ENCODE assay signal across 8 cellular contexts in the genomic region with DNA sequence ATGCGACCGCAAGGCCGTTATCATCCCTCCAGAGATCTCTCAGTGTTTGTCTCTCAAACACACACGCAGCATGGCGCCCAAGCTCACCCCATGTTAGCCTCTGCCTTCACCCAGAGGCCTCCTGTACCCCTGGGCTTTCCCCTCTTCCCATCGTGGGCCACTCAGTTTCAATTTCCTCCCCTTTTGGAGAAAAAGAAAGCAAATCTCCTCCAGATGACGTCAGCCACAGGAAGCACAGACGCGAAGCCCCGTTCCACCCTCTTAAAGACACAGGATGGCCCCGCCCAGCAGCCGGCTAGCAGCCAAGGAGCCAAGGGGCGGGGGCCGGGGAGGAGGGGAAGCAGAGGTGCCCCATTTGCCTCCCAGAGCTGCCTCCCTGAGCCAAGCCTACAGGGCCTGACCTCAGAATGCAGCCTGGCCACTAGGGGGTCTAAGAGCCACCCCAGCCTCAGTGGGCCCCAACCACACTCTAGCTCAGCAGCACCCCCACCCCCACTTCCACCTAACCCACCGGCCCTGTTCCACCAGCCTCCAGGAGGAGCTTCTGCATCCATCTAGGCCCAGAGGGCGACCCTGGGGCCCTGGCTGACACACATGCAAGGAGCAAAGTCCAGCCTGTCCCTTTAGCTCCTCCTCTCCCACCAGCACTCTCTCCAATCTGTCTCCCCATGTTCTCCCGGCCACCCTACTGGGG. TPM values are rescaled to one million over a fixed set of nuclear protein-coding genes. Genes with fewer than 3 reads are reported as not detected.
DNase-seq lines count a peak whose midpoint lies in the region; ATAC-seq, FAIRE-seq and TF ChIP-seq lines count a peak whose summit lies in the region.

No MANE protein-coding gene starts in this region.

- H3K4me1 Mint-ChIP-seq in activated T-helper 1 cell treated with anti-CD3 and anti-CD28 coated beads, Interleukin-12 subunit alpha, Interleukin-12 subunit beta, Interleukin-2, Interleukin-4 antibody, amounts not matched to agents 30 ng/mL and 10 ng/mL and 1 ng/mL, durations not matched to agents 14 hours and 24 hours and 36 hours (ENCODE audit: low read depth), result peaks cover 64% of the 10 kb centered on the region
- peaks cover 41 to 75% (median 64%) of the 10 kb centered on the region in 7 donors for H3K4me1 Mint-ChIP-seq in naive thymus-derived CD4-positive, alpha-beta T cell
- peaks cover 54% of the 10 kb centered on the region for H3K4me1 Mint-ChIP-seq in stimulated activated memory B cell treated with anti-CD40 and anti-IgM and Interleukin-4, amounts not matched to agents 10 μg/mL and 1 μg/mL and 100 μg/mL, for 72 hours

- TF ChIP-seq CTCF in fibroblast of mammary gland (conservative IDR thresholded peaks at IDR 0.05; ENCODE audit: control insufficient read depth, insufficient read depth, low read depth, low read length), result no peak

- peaks cover 46 to 54% of the 10 kb centered on the region in 2 donors for H3K4me1 ChIP-seq in naive thymus-derived CD4-positive, alpha-beta T cell (ENCODE audit: control insufficient read depth in 2 of 2, insufficient read depth in 2 of 2, low read length in 2 of 2)

- H3K27ac ChIP-seq in naive thymus-derived CD4-positive, alpha-beta T cell (ENCODE audit: low read depth, low read length), result peak overlapping the region; percentile 95

- POLR2A ChIA-PET in naive thymus-derived CD4-positive, alpha-beta T cell (lab: Charles Lee), result interaction anchor here (0.5 to 3.9 kb wide), 25 partner anchors 9 to 85 kb away, joined by 3 to 28 read pairs (median 5); partner anchors contain the start of genes ATRIP, CCDC51, PFKFB4 and SHISA5

- peaks cover 0 to 23% (median 0%) of the 10 kb centered on the region in 3 experiments for H3K36me3 ChIP-seq in naive thymus-derived CD4-positive, alpha-beta T cell (ENCODE audit: control insufficient read depth in 2 of 3, insufficient read depth in 3 of 3, low read length in 3 of 3)

- no peaks in the 10 kb centered on the region for H3K27me3 Mint-ChIP-seq in activated T-helper 1 cell treated with anti-CD3 and anti-CD28 coated beads, Interleukin-12 subunit alpha, Interleukin-12 subunit beta, Interleukin-2, Interleukin-4 antibody, amounts not matched to agents 30 ng/mL and 10 ng/mL and 1 ng/mL, durations not matched to agents 14 hours and 24 hours and 36 hours (ENCODE audit: insufficient read depth)
- peaks cover 0 to 2% (median 0%) of the 10 kb centered on the region in 5 donors for H3K27me3 Mint-ChIP-seq in naive thymus-derived CD4-positive, alpha-beta T cell
- H3K27me3 Mint-ChIP-seq in stimulated activated memory B cell treated with anti-CD40 and anti-IgM and Interleukin-4, amounts not matched to agents 10 μg/mL and 1 μg/mL and 100 μg/mL, for 72 hours, result no peaks in the 10 kb centered on the region

- no peaks in the 10 kb centered on the region for H3K27me3 ChIP-seq in naive thymus-derived CD4-positive, alpha-beta T cell (ENCODE audit: control insufficient read depth in 2 of 2, insufficient read depth in 2 of 2, low read length in 2 of 2)

- FAIRE-seq in RCC 7860 (lab: Jason Lieb, UNC), result peak; percentile 73

- no peaks in the 10 kb centered on the region for H3K9me3 ChIP-seq in naive thymus-derived CD4-positive, alpha-beta T cell (ENCODE audit: control insufficient read depth in 2 of 3, low read length in 3 of 3)

- intact Hi-C loops in activated T-helper 1 cell treated with anti-CD3 and anti-CD28 coated beads, Interleukin-12 subunit alpha, Interleukin-12 subunit beta, Interleukin-2, Interleukin-4 antibody, amounts not matched to agents 30 ng/mL and 10 ng/mL and 1 ng/mL, durations not matched to agents 14 hours and 24 hours and 36 hours (cut with micrococcal nuclease), result loop anchor here (1.0 to 10.0 kb wide), 9 partner anchors 8 to 688 kb away; partner anchors contain the start of genes ATRIP, SHISA5, SLC25A20 and SLC26A6
- intact Hi-C loops in naive thymus-derived CD4-positive, alpha-beta T cell (cut with micrococcal nuclease), result loop anchor here (1.0 to 10.0 kb wide), 7 partner anchors 27 to 1822 kb away; partner anchors contain the start of genes CCDC51 (in 2 of the 2), PFKFB4 (in 2 of the 2), TMA7 (in 2 of the 2) and ATRIP (in 1 of the 2)

- CTCF ChIA-PET in naive thymus-derived CD4-positive, alpha-beta T cell (lab: Charles Lee), result interaction anchor here (1.0 to 3.3 kb wide), 8 partner anchors 9 to 72 kb away, joined by 3 to 22 read pairs (median 7); no protein-coding TSS in a partner anchor

- peak; percentile 47 for DNase-seq in DMS53 treated with DMSO at 0.1 percent for 48 hours (lab: John Stamatoyannopoulos, UW; ENCODE audit: unreplicated experiment)
- peak; percentile 95 for DNase-seq in HuH-7.5 (ENCODE audit: low spot score)
- peak; percentile 83 for DNase-seq in RCC 7860 (ENCODE audit: low spot score)
- DNase-seq in activated T-helper 1 cell treated with anti-CD3 and anti-CD28 coated beads, Interleukin-12 subunit alpha, Interleukin-12 subunit beta, Interleukin-2, Interleukin-4 antibody, amounts not matched to agents 30 ng/mL and 10 ng/mL and 1 ng/mL, durations not matched to agents 14 hours and 24 hours and 36 hours (ENCODE audit: low spot score), result peak; percentile 94
- peak; percentile 90 for DNase-seq in fibroblast of mammary gland (ENCODE audit: low read depth)
- DNase-seq in naive thymus-derived CD4-positive, alpha-beta T cell, result peak; percentile 79 to 98 (median 95)

- ATAC-seq in GM21528 (IDR thresholded peaks at IDR 0.05; ENCODE audit: low FRiP score, unreplicated experiment), result peak; percentile 72
- ATAC-seq in naive thymus-derived CD4-positive, alpha-beta T cell, result peak; percentile 93
- peak; percentile 94 for ATAC-seq in stimulated activated memory B cell treated with anti-CD40 and anti-IgM and Interleukin-4, amounts not matched to agents 10 μg/mL and 1 μg/mL and 100 μg/mL, for 72 hours

- peak overlapping the region; percentile 82 for H3K4me3 Mint-ChIP-seq in activated T-helper 1 cell treated with anti-CD3 and anti-CD28 coated beads, Interleukin-12 subunit alpha, Interleukin-12 subunit beta, Interleukin-2, Interleukin-4 antibody, amounts not matched to agents 30 ng/mL and 10 ng/mL and 1 ng/mL, durations not matched to agents 14 hours and 24 hours and 36 hours
- peak overlapping the region; percentile 87 to 100 (median 94) for H3K4me3 Mint-ChIP-seq in naive thymus-derived CD4-positive, alpha-beta T cell
- H3K4me3 Mint-ChIP-seq in stimulated activated memory B cell treated with anti-CD40 and anti-IgM and Interleukin-4, amounts not matched to agents 10 μg/mL and 1 μg/mL and 100 μg/mL, for 72 hours, result peak overlapping the region; percentile 84

- peaks cover 30% of the 10 kb centered on the region for H3K36me3 Mint-ChIP-seq in activated T-helper 1 cell treated with anti-CD3 and anti-CD28 coated beads, Interleukin-12 subunit alpha, Interleukin-12 subunit beta, Interleukin-2, Interleukin-4 antibody, amounts not matched to agents 30 ng/mL and 10 ng/mL and 1 ng/mL, durations not matched to agents 14 hours and 24 hours and 36 hours (ENCODE audit: low read depth)
- H3K36me3 Mint-ChIP-seq in naive thymus-derived CD4-positive, alpha-beta T cell, result peaks cover 0 to 30% (median 4%) of the 10 kb centered on the region in 5 donors
- H3K36me3 Mint-ChIP-seq in stimulated activated memory B cell treated with anti-CD40 and anti-IgM and Interleukin-4, amounts not matched to agents 10 μg/mL and 1 μg/mL and 100 μg/mL, for 72 hours, result peaks cover 21% of the 10 kb centered on the region

- H3K4me3 ChIP-seq in fibroblast of mammary gland (ENCODE audit: control insufficient read depth, low read depth, low read length), result peak overlapping the region; percentile 95
- H3K4me3 ChIP-seq in naive thymus-derived CD4-positive, alpha-beta T cell (ENCODE audit: low read length), result peak overlapping the region; percentile 92

- peak overlapping the region; percentile 95 for H3K27ac Mint-ChIP-seq in activated T-helper 1 cell treated with anti-CD3 and anti-CD28 coated beads, Interleukin-12 subunit alpha, Interleukin-12 subunit beta, Interleukin-2, Interleukin-4 antibody, amounts not matched to agents 30 ng/mL and 10 ng/mL and 1 ng/mL, durations not matched to agents 14 hours and 24 hours and 36 hours
- H3K27ac Mint-ChIP-seq in naive thymus-derived CD4-positive, alpha-beta T cell, result peak overlapping the region; percentile 90 to 100 (median 99)
- H3K27ac Mint-ChIP-seq in stimulated activated memory B cell treated with anti-CD40 and anti-IgM and Interleukin-4, amounts not matched to agents 10 μg/mL and 1 μg/mL and 100 μg/mL, for 72 hours, result peak overlapping the region; percentile 95

- no peaks in the 10 kb centered on the region for H3K9me3 Mint-ChIP-seq in activated T-helper 1 cell treated with anti-CD3 and anti-CD28 coated beads, Interleukin-12 subunit alpha, Interleukin-12 subunit beta, Interleukin-2, Interleukin-4 antibody, amounts not matched to agents 30 ng/mL and 10 ng/mL and 1 ng/mL, durations not matched to agents 14 hours and 24 hours and 36 hours
- H3K9me3 Mint-ChIP-seq in naive thymus-derived CD4-positive, alpha-beta T cell, result peaks cover 0 to 2% (median 0%) of the 10 kb centered on the region in 11 donors
- H3K9me3 Mint-ChIP-seq in stimulated activated memory B cell treated with anti-CD40 and anti-IgM and Interleukin-4, amounts not matched to agents 10 μg/mL and 1 μg/mL and 100 μg/mL, for 72 hours, result no peaks in the 10 kb centered on the region

RNA-seq across cellular contexts. Expression of gene ATRIP, which starts 26.5 kb away (rescaled TPM):
- total RNA-seq in activated T-helper 1 cell treated with anti-CD3 and anti-CD28 coated beads, Interleukin-12 subunit alpha, Interleukin-12 subunit beta, Interleukin-2, Interleukin-4 antibody, amounts not matched to agents 30 ng/mL and 10 ng/mL and 1 ng/mL, durations not matched to agents 14 hours and 24 hours and 36 hours, result 16.5 and 20.5 TPM in 2 replicates
- total RNA-seq in naive thymus-derived CD4-positive, alpha-beta T cell, result 10 to 100 TPM in 3 of 5 experiments, 1 to 10 TPM in 2; 7.9 to 14.2 (median 12.5) TPM
- polyA plus RNA-seq in naive thymus-derived CD4-positive, alpha-beta T cell, result 10 to 100 TPM; 10.7 to 16.2 TPM

RNA-seq across cellular contexts. Expression of gene SHISA5, which starts 30.9 kb away (rescaled TPM):
- 90.1 and 92.5 TPM in 2 replicates for total RNA-seq in activated T-helper 1 cell treated with anti-CD3 and anti-CD28 coated beads, Interleukin-12 subunit alpha, Interleukin-12 subunit beta, Interleukin-2, Interleukin-4 antibody, amounts not matched to agents 30 ng/mL and 10 ng/mL and 1 ng/mL, durations not matched to agents 14 hours and 24 hours and 36 hours
- total RNA-seq in naive thymus-derived CD4-positive, alpha-beta T cell, result 100 to 1,000 TPM; 147 to 236 (median 182) TPM
- polyA plus RNA-seq in naive thymus-derived CD4-positive, alpha-beta T cell, result 100 to 1,000 TPM; 348 to 383 TPM

RNA-seq across cellular contexts. Expression of gene TMA7, which starts 33.0 kb away (rescaled TPM):
- 262 and 266 TPM in 2 replicates for total RNA-seq in activated T-helper 1 cell treated with anti-CD3 and anti-CD28 coated beads, Interleukin-12 subunit alpha, Interleukin-12 subunit beta, Interleukin-2, Interleukin-4 antibody, amounts not matched to agents 30 ng/mL and 10 ng/mL and 1 ng/mL, durations not matched to agents 14 hours and 24 hours and 36 hours
- 100 to 1,000 TPM; 193 to 278 (median 236) TPM for total RNA-seq in naive thymus-derived CD4-positive, alpha-beta T cell
- polyA plus RNA-seq in naive thymus-derived CD4-positive, alpha-beta T cell, result 100 to 1,000 TPM; 512 to 752 TPM

RNA-seq across cellular contexts. Expression of gene CCDC51, which starts 33.2 kb away (rescaled TPM):
- 26.0 and 26.3 TPM in 2 replicates for total RNA-seq in activated T-helper 1 cell treated with anti-CD3 and anti-CD28 coated beads, Interleukin-12 subunit alpha, Interleukin-12 subunit beta, Interleukin-2, Interleukin-4 antibody, amounts not matched to agents 30 ng/mL and 10 ng/mL and 1 ng/mL, durations not matched to agents 14 hours and 24 hours and 36 hours
- 10 to 100 TPM in 1 of 5 experiments, 1 to 10 TPM in 4; 3.6 to 16.5 (median 5.0) TPM for total RNA-seq in naive thymus-derived CD4-positive, alpha-beta T cell
- 10 to 100 TPM; 10.2 to 14.3 TPM for polyA plus RNA-seq in naive thymus-derived CD4-positive, alpha-beta T cell

RNA-seq across cellular contexts. Expression of gene PLXNB1, which starts 43.2 kb away (rescaled TPM):
- total RNA-seq in activated T-helper 1 cell treated with anti-CD3 and anti-CD28 coated beads, Interleukin-12 subunit alpha, Interleukin-12 subunit beta, Interleukin-2, Interleukin-4 antibody, amounts not matched to agents 30 ng/mL and 10 ng/mL and 1 ng/mL, durations not matched to agents 14 hours and 24 hours and 36 hours, result 5.7 and 7.0 TPM in 2 replicates
- 1 to 10 TPM in 4 of 5 experiments, under 1 TPM in 1; 0.79 to 3.3 (median 2.7) TPM for total RNA-seq in naive thymus-derived CD4-positive, alpha-beta T cell
- not detected for polyA plus RNA-seq in naive thymus-derived CD4-positive, alpha-beta T cell

Comparison
In these comparisons a context has a peak if more than half of its experiments do, and no peak if none do; other contexts are left out.
1. Peak in every context shown above with its lines: DNase-seq, ATAC-seq, H3K4me3 ChIP-seq and H3K27ac ChIP-seq.